Comparison of ENCODE assay signal across 8 cellular contexts in the genomic region with DNA sequence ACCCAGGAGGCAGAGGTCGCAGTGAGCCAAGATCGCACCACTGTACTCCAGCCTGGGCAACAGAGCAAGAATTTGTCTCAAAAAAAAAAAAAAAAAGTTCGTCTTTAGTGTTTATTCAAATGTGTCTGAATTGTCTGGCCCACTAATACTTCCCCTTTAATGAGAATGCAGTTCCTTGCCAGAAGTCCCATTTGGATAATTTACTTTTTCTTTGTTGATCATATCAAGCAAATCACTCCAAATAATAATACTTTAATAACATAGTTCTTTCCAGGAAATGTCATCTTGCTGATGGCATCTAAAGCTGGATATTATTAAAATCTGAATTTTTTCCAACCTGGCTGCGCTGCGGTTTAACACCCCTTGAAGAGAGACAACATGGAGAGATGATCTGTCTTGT.
"Had no signal": no experiment of that assay in that cellular context is flagged by ENCODE, and none has a peak within 500 bp of the region (broad histone marks: within the 10 kb centered on the region; RNA-seq: fewer than 3 reads in every experiment).

No MANE protein-coding gene starts in this region.

- H2AFZ ChIP-seq: GM23248 had no signal

- H3K4me3 ChIP-seq: GM23248, HAP-1 had no signal

- H3K36me3 ChIP-seq: HAP-1 had no signal

- DNase-seq: GM23248, GOT3, H7, HFFc6 had no signal

- H3K4me1 ChIP-seq: HAP-1 had no signal

- H3K9ac ChIP-seq: GM23248 had no signal

- H3K27ac ChIP-seq: GM23248, HL-60 had no signal

- ATAC-seq: HCT116, HepG2 had no signal

- H3K9me3 ChIP-seq: HAP-1 had no signal
